In genomic region chr15:78944202-78944625, GRCh38 we compare ENCODE assay signal across 8 cellular contexts. TPM values are rescaled to one million over a fixed set of nuclear protein-coding genes. Genes with fewer than 3 reads are reported as not detected.
DNase-seq lines count a peak whose midpoint lies in the region; ATAC-seq lines count a peak whose summit lies in the region.

No MANE protein-coding gene starts in this region.

- H3K4me1 Mint-ChIP-seq in IgD-negative memory B cell = peaks cover 14 to 20% (median 19%) of the 10 kb centered on the region in 3 donors
- peaks cover 1 to 3% of the 10 kb centered on the region in 2 donors for H3K4me1 Mint-ChIP-seq in natural killer cell treated with Interleukin-12 subunit alpha and Interleukin-12 subunit beta and Interleukin-15 and Interleukin-18, amount 100 ng/mL, for 72 hours (ENCODE audit: low read depth in 2 of 2)

- H3K4me3 ChIP-seq in BLaER1 treated with 17β-estradiol and CSF1 and Interleukin-3, amounts not matched to agents 10 nM and 100 nM = peak overlapping the region; percentile 64 to 99 (median 76)
- H3K4me3 ChIP-seq in ectodermal cell (ENCODE audit: insufficient read depth, low read depth, low read length) = peak overlapping the region; percentile 46

- H3K36me3 Mint-ChIP-seq in IgD-negative memory B cell = peaks cover 2% of the 10 kb centered on the region
- H3K36me3 Mint-ChIP-seq in natural killer cell treated with Interleukin-12 subunit alpha and Interleukin-12 subunit beta and Interleukin-15 and Interleukin-18, amount 100 ng/mL, for 72 hours = no peaks in the 10 kb centered on the region

- H3K4me2 ChIP-seq in BLaER1 treated with 17β-estradiol and CSF1 and Interleukin-3, amounts not matched to agents 10 nM and 100 nM = peak overlapping the region; percentile 87 to 100 (median 98)

- 58 to 59% methylated on average over 12 of the region's 12 CpGs for WGBS in ectodermal cell, 2 experiments

- no peaks in the 10 kb centered on the region for H4K20me1 ChIP-seq in BLaER1 treated with 17β-estradiol and CSF1 and Interleukin-3, amounts not matched to agents 10 nM and 100 nM

- peak overlapping the region; percentile 66 to 89 (median 82) for H3K27ac ChIP-seq in BLaER1 treated with 17β-estradiol and CSF1 and Interleukin-3, amounts not matched to agents 10 nM and 100 nM
- H3K27ac ChIP-seq in ectodermal cell (ENCODE audit: insufficient read depth, low read depth, low read length, poor library complexity, severe bottlenecking) = no peak overlapping the region

- peaks cover 32 to 60% (median 50%) of the 10 kb centered on the region in 10 experiments for H3K4me1 ChIP-seq in BLaER1 treated with 17β-estradiol and CSF1 and Interleukin-3, amounts not matched to agents 10 nM and 100 nM
- no peaks in the 10 kb centered on the region for H3K4me1 ChIP-seq in ectodermal cell (ENCODE audit: control insufficient read depth, insufficient read depth, low read length)

- peak overlapping the region; percentile 94 to 96 (median 96) for H3K4me3 Mint-ChIP-seq in IgD-negative memory B cell
- peak overlapping the region; percentile 61 for H3K4me3 Mint-ChIP-seq in natural killer cell treated with Interleukin-12 subunit alpha and Interleukin-12 subunit beta and Interleukin-15 and Interleukin-18, amount 100 ng/mL, for 72 hours

- H3K9me3 Mint-ChIP-seq in IgD-negative memory B cell = no peaks in the 10 kb centered on the region
- H3K9me3 Mint-ChIP-seq in natural killer cell treated with Interleukin-12 subunit alpha and Interleukin-12 subunit beta and Interleukin-15 and Interleukin-18, amount 100 ng/mL, for 72 hours = no peaks in the 10 kb centered on the region

- DNase-seq in natural killer cell treated with Interleukin-12 subunit alpha and Interleukin-12 subunit beta and Interleukin-15 and Interleukin-18, amount 100 ng/mL, for 72 hours (ENCODE audit: low spot score) = no peak
- DNase-seq in COLO829 (ENCODE audit: low spot score) (no peak), iPS-NIHi7 (ENCODE audit: extremely low spot score) (no peak), occipital lobe (lab: John Stamatoyannopoulos, UW) (no peak)

- peak overlapping the region; percentile 78 to 95 (median 88) for H3K9ac ChIP-seq in BLaER1 treated with 17β-estradiol and CSF1 and Interleukin-3, amounts not matched to agents 10 nM and 100 nM

- H3K27ac Mint-ChIP-seq in IgD-negative memory B cell = peak overlapping the region; percentile 93 to 98 (median 96)
- no peak overlapping the region for H3K27ac Mint-ChIP-seq in natural killer cell treated with Interleukin-12 subunit alpha and Interleukin-12 subunit beta and Interleukin-15 and Interleukin-18, amount 100 ng/mL, for 72 hours

- peaks cover 0 to 31% (median 5%) of the 10 kb centered on the region in 11 experiments; a peak in 6 of 22 replicates for H3K36me3 ChIP-seq in BLaER1 treated with 17β-estradiol and CSF1 and Interleukin-3, amounts not matched to agents 10 nM and 100 nM
- H3K36me3 ChIP-seq in ectodermal cell (ENCODE audit: control insufficient read depth, insufficient read depth, low read length) = no peaks in the 10 kb centered on the region

- peak; percentile 21 for ATAC-seq in GM21381 (IDR thresholded peaks at IDR 0.05; ENCODE audit: unreplicated experiment)
- peak in 1 of 2 donors; percentile 6 for ATAC-seq in natural killer cell treated with Interleukin-12 subunit alpha and Interleukin-12 subunit beta and Interleukin-15 and Interleukin-18, amount 100 ng/mL, for 72 hours

- H3K27me3 Mint-ChIP-seq in IgD-negative memory B cell = no peaks in the 10 kb centered on the region
- peaks cover 0 to 12% of the 10 kb centered on the region in 2 donors for H3K27me3 Mint-ChIP-seq in natural killer cell treated with Interleukin-12 subunit alpha and Interleukin-12 subunit beta and Interleukin-15 and Interleukin-18, amount 100 ng/mL, for 72 hours

- no peaks in the 10 kb centered on the region for H3K9me3 ChIP-seq in BLaER1 treated with 17β-estradiol and CSF1 and Interleukin-3, amounts not matched to agents 10 nM and 100 nM (replicated peaks in 1 of 11)
- H3K9me3 ChIP-seq in ectodermal cell (ENCODE audit: control insufficient read depth, low read length) = no peaks in the 10 kb centered on the region

- H3K27me3 ChIP-seq in BLaER1 treated with 17β-estradiol and CSF1 and Interleukin-3, amounts not matched to agents 10 nM and 100 nM = no peaks in the 10 kb centered on the region
- peaks cover 48% of the 10 kb centered on the region for H3K27me3 ChIP-seq in ectodermal cell (ENCODE audit: control insufficient read depth, insufficient read depth, low read length, poor library complexity, severe bottlenecking)

RNA-seq across cellular contexts. Expression of gene CTSH, which starts 0.6 kb away (rescaled TPM):
- polyA plus RNA-seq in IgD-negative memory B cell = 615 TPM
- polyA plus RNA-seq in ectodermal cell (2013, experiment 1 of 4) = 8.8 TPM
- polyA plus RNA-seq in ectodermal cell (2013, experiment 2 of 4) = 7.2 TPM
- 7.2 TPM for polyA plus RNA-seq in ectodermal cell (2013, experiment 3 of 4)
- polyA plus RNA-seq in ectodermal cell (2013, experiment 4 of 4) = 10.0 TPM
- 10 to 100 TPM; 16.1 to 25.2 TPM for total RNA-seq in natural killer cell treated with Interleukin-12 subunit alpha and Interleukin-12 subunit beta and Interleukin-15 and Interleukin-18, amount 100 ng/mL, for 72 hours
- 29.2 TPM for total RNA-seq in occipital lobe

Comparison
In these comparisons a context has a peak if more than half of its experiments do, and no peak if none do; other contexts are left out.
1. H3K27ac Mint-ChIP-seq: peak in IgD-negative memory B cell (3 of 3); none in natural killer cell treated with Interleukin-12 subunit alpha and Interleukin-12 subunit beta and Interleukin-15 and Interleukin-18, amount 100 ng/mL, for 72 hours (0 of 2).